In the genomic region with DNA sequence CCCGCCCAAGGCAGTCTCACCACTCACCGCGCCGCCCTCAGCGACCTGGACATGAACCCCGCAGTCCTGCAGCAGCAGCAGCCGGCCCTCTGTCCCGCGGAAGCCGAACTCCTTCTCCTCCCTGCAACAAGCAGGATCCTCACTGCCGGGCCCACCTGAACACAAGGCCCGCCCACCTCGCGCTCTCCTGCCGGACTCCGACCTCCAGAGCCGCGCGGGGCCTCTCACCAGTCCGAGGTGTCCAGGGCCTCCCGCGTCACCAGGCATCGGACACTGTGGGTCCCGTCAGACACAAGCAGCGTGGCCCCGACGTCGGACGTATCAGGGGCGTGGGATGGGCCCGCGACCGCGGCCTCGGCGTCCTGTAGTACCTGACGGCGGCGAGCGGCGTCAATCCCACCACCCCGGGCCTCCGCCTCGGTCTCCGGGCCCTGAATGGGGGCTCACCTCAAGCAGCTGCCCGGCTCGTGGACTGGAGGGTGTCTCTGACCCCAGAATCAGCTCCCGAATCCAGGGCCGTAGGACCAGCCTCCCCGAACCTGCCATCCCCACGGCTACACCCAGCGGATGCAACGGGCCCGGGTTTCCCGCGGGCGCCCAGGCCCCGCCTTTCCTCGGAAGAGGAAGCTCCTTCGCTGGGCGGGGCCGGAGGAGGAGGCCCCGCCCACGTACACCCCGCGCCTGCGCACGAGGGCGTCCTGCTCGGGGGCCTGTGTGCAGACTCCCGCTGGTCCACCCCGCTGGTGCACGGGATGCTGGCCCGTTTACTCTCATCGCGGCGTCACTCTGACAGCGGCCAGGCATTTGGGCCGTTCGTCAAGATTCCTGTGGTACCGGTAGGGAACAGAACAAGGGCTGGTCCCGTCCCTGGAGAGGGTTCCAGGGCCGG, we compare ENCODE assay signal across 8 cellular contexts. TPM values are rescaled to one million over a fixed set of nuclear protein-coding genes. Genes with fewer than 3 reads are reported as not detected.
DNase-seq lines count a peak whose midpoint lies in the region; ATAC-seq and TF ChIP-seq lines count a peak whose summit lies in the region.

TSS of gene ACD (minus strand) at position 586 of the 889 bp plus-strand sequence. CDS start at position 546, 40 bp downstream.

- TF ChIP-seq CTCF in AG10803 (conservative IDR thresholded peaks at IDR 0.05; ENCODE audit: low read length): no peak
- no peak for TF ChIP-seq CTCF in chondrocyte (IDR thresholded peaks at IDR 0.05)

- H3K4me1 Mint-ChIP-seq in activated CD4-positive, alpha-beta T cell treated with anti-CD3 and anti-CD28 coated beads for 36 hours: peaks cover 18% of the 10 kb centered on the region
- H3K4me1 Mint-ChIP-seq in chondrocyte (ENCODE audit: low read depth): peaks cover 17% of the 10 kb centered on the region

- POLR2A ChIA-PET in activated CD4-positive, alpha-beta T cell treated with anti-CD3 and anti-CD28 coated beads for 36 hours (lab: Charles Lee): interaction anchor here (0.5 to 1.5 kb wide), 10 partner anchors 9 to 185 kb away, joined by 3 to 13 read pairs (median 4); partner anchors contain the start of genes ATP6V0D1, CARMIL2, CTCF and RANBP10

- H3K27ac Mint-ChIP-seq in activated CD4-positive, alpha-beta T cell treated with anti-CD3 and anti-CD28 coated beads for 36 hours: peak within 1 kb of the TSS; percentile 91
- H3K27ac Mint-ChIP-seq in chondrocyte (ENCODE audit: unreplicated experiment): peak within 1 kb of the TSS; percentile 97

- no peaks in the 10 kb centered on the region for H3K27me3 Mint-ChIP-seq in activated CD4-positive, alpha-beta T cell treated with anti-CD3 and anti-CD28 coated beads for 36 hours
- peaks cover 3% of the 10 kb centered on the region for H3K27me3 Mint-ChIP-seq in chondrocyte (ENCODE audit: low read depth)

- H3K4me3 ChIP-seq in AG10803 (ENCODE audit: low read length): peak within 1 kb of the TSS; percentile 94

- H3K4me3 Mint-ChIP-seq in activated CD4-positive, alpha-beta T cell treated with anti-CD3 and anti-CD28 coated beads for 36 hours: peak within 1 kb of the TSS; percentile 90
- peak within 1 kb of the TSS; percentile 87 for H3K4me3 Mint-ChIP-seq in chondrocyte (ENCODE audit: unreplicated experiment)

- H3K9me3 Mint-ChIP-seq in activated CD4-positive, alpha-beta T cell treated with anti-CD3 and anti-CD28 coated beads for 36 hours (ENCODE audit: low read depth): no peaks in the 10 kb centered on the region
- no peaks in the 10 kb centered on the region for H3K9me3 Mint-ChIP-seq in chondrocyte (ENCODE audit: low read depth)

- peak; percentile 85 for DNase-seq in AG10803 (ENCODE audit: low read depth)
- DNase-seq in NCI-H446 treated with DMSO at 0.1 percent for 48 hours (lab: John Stamatoyannopoulos, UW): peak; percentile 57
- DNase-seq in activated CD4-positive, alpha-beta T cell treated with anti-CD3 and anti-CD28 coated beads for 36 hours: peak; percentile 97
- peak; percentile 97 for DNase-seq in chondrocyte (ENCODE audit: low spot score)
- DNase-seq in kidney glomerular epithelial cell (lab: John Stamatoyannopoulos, UW): peak; percentile 75
- DNase-seq in stimulated activated CD4-positive, alpha-beta T cell treated with anti-CD3 and anti-CD28 coated beads, Interleukin-1b, Interleukin-23, amount 100 ng/mL, for 1 hour (ENCODE audit: low read depth in 2 of 2): peak; percentile 86 to 93

- intact Hi-C loops in activated CD4-positive, alpha-beta T cell treated with anti-CD3 and anti-CD28 coated beads for 36 hours (cut with DNase I, micrococcal nuclease): loop anchor here (1.0 to 5.0 kb wide), 23 partner anchors 15 to 1527 kb away; partner anchors contain the start of genes ATP6V0D1 (in 2 of the 2), CTCF (in 2 of the 2), FHOD1 (in 2 of the 2) and NFATC3 (in 2 of the 2)

- peak; percentile 58 for ATAC-seq in GM18907 (IDR thresholded peaks at IDR 0.05; ENCODE audit: unreplicated experiment)
- peak; percentile 38 for ATAC-seq in HG03139 (IDR thresholded peaks at IDR 0.05; ENCODE audit: unreplicated experiment)
- ATAC-seq in activated CD4-positive, alpha-beta T cell treated with anti-CD3 and anti-CD28 coated beads for 36 hours: peak; percentile 78

- peaks cover 31% of the 10 kb centered on the region for H3K36me3 Mint-ChIP-seq in activated CD4-positive, alpha-beta T cell treated with anti-CD3 and anti-CD28 coated beads for 36 hours (ENCODE audit: low read depth)
- H3K36me3 Mint-ChIP-seq in chondrocyte (ENCODE audit: low read depth): no peaks in the 10 kb centered on the region

- CTCF ChIA-PET in activated CD4-positive, alpha-beta T cell treated with anti-CD3 and anti-CD28 coated beads for 36 hours (lab: Charles Lee): interaction anchor here (0.6 to 7.4 kb wide), 11 partner anchors 15 to 259 kb away, joined by 3 to 77 read pairs (median 4); partner anchors contain the start of genes CARMIL2 and CTCF

RNA-seq across cellular contexts. Expression of gene ACD, which starts in this region (rescaled TPM):
- 10 to 100 TPM; 52.2 to 52.4 TPM for total RNA-seq in activated CD4-positive, alpha-beta T cell treated with anti-CD3 and anti-CD28 coated beads for 36 hours
- total RNA-seq in chondrocyte: 16.2 to 18.0 TPM (median 17.2 TPM) in 3 replicates

Comparison
In these comparisons a context has a peak if more than half of its experiments do, and no peak if none do; other contexts are left out.
1. Peak in every context shown above with its lines: DNase-seq, ATAC-seq and H3K4me3 ChIP-seq.